ENCODE assay signal across 1 cellular context in genomic region chr1:43565600-43566360, GRCh38.
TF ChIP-seq lines count a peak whose summit lies in the region.

No MANE protein-coding gene starts in this region.

TF ChIP-seq in GM12878, 131 proteins besides CTCF, POLR2A, EP300 and RAD21 (continued from another document):
- TF ChIP-seq FOS (IDR thresholded peaks at IDR 0.05; ENCODE audit: borderline replicate concordance, extremely low read depth, insufficient read length), result no peak
- TF ChIP-seq DPF2 (IDR thresholded peaks at IDR 0.05), result 0 out of 2 replicates have a peak, but pooled peaks have one; percentile 40
- TF ChIP-seq SUZ12 (IDR thresholded peaks at IDR 0.05; ENCODE audit: unreplicated experiment), result no peak
- no peak for TF ChIP-seq E2F8 (IDR thresholded peaks at IDR 0.05; ENCODE audit: low read depth, partially characterized antibody)
- TF ChIP-seq GATAD2B (conservative IDR thresholded peaks at IDR 0.05; ENCODE audit: low read depth), result no peak
- no peak for TF ChIP-seq ZNF384 (IDR thresholded peaks at IDR 0.05; ENCODE audit: borderline replicate concordance, low read depth, low read length)
- no peak for TF ChIP-seq IKZF2 (IDR thresholded peaks at IDR 0.05)
- TF ChIP-seq IKZF1 (conservative IDR thresholded peaks at IDR 0.05), result peak; percentile 43; the same call in 1 of the 2 replicates
- no peak for TF ChIP-seq HDGF (IDR thresholded peaks at IDR 0.05)
- TF ChIP-seq SIX5 (IDR thresholded peaks at IDR 0.05; ENCODE audit: low read depth, low read length, severe bottlenecking), result no peak
- TF ChIP-seq ZNF592 (IDR thresholded peaks at IDR 0.05), result no peak
- TF ChIP-seq NR2C1 (IDR thresholded peaks at IDR 0.05), result no peak
- TF ChIP-seq BMI1 (IDR thresholded peaks at IDR 0.05; ENCODE audit: borderline replicate concordance), result peak; percentile 74
- 0 out of 2 replicates have a peak, but pooled peaks have one; percentile 19 for TF ChIP-seq LARP7 (IDR thresholded peaks at IDR 0.05)
- TF ChIP-seq ATF3 (IDR thresholded peaks at IDR 0.05; ENCODE audit: borderline replicate concordance, extremely low read depth, low read depth, low read length), result no peak
- TF ChIP-seq ZNF622 (IDR thresholded peaks at IDR 0.05), result no peak
- no peak for TF ChIP-seq MTA2 (IDR thresholded peaks at IDR 0.05; ENCODE audit: low read depth)
- TF ChIP-seq FOXK2 (IDR thresholded peaks at IDR 0.05), result no peak
- no peak for TF ChIP-seq HDAC6 (IDR thresholded peaks at IDR 0.05; ENCODE audit: unreplicated experiment)
- TF ChIP-seq BACH1 (IDR thresholded peaks at IDR 0.05; ENCODE audit: borderline replicate concordance), result no peak
- TF ChIP-seq EGR1 (IDR thresholded peaks at IDR 0.05; ENCODE audit: borderline replicate concordance in 1 of 2, low read depth in 2 of 2, low read length in 2 of 2), result peak in 1 of 2 experiments; percentile 71; a peak in 1 of 3 replicates
- 0 out of 2 replicates have a peak, but pooled peaks have one; percentile 39 for TF ChIP-seq MXI1 (IDR thresholded peaks at IDR 0.05; ENCODE audit: low read depth, low read length)
- TF ChIP-seq BHLHE40 (IDR thresholded peaks at IDR 0.05; ENCODE audit: borderline replicate concordance in 1 of 2, low read depth in 2 of 2, low read length in 1 of 2), result peak in 1 of 2 experiments; percentile 53; a peak in 1 of 4 replicates
- TF ChIP-seq MEF2A (IDR thresholded peaks at IDR 0.05; ENCODE audit: insufficient read depth, low read depth, low read length), result no peak
- peak; percentile 67; the same call in 1 of the 2 replicates for TF ChIP-seq ZBTB33 (IDR thresholded peaks at IDR 0.05)
- no peak for TF ChIP-seq NR2F1 (conservative IDR thresholded peaks at IDR 0.05)
- TF ChIP-seq TCF3 (IDR thresholded peaks at IDR 0.05; ENCODE audit: borderline replicate concordance, insufficient read depth, low read depth, low read length), result no peak
- peak; percentile 64; the same call in 1 of the 2 replicates for TF ChIP-seq PKNOX1 (IDR thresholded peaks at IDR 0.05)
- TF ChIP-seq NBN (IDR thresholded peaks at IDR 0.05), result no peak
- no peak for TF ChIP-seq SRF (IDR thresholded peaks at IDR 0.05; ENCODE audit: low read depth in 2 of 2, low read length in 2 of 2)
- TF ChIP-seq ZNF217 (IDR thresholded peaks at IDR 0.05), result no peak
